12 cellular contexts compared by ENCODE assay signal in genomic region chr15:48643236-48643635, GRCh38. TPM values are rescaled to one million over a fixed set of nuclear protein-coding genes. Genes with fewer than 3 reads are reported as not detected.
A peak's percentile ranks its signal among the peaks of the same experiment; 100 is the strongest.
DNase-seq lines count a peak whose midpoint lies in the region; ATAC-seq and TF ChIP-seq lines count a peak whose summit lies in the region.
"Had no signal": no experiment of that assay in that cellular context is flagged by ENCODE, and none has a peak within 500 bp of the region (broad histone marks: within the 10 kb centered on the region; RNA-seq: fewer than 3 reads in every experiment).

No MANE protein-coding gene starts in this region.

- intact Hi-C loops in activated T-helper 2 cell treated with anti-CD3 and anti-CD28 coated beads, Interferon-gamma antibody, Interleukin-2, Interleukin-4, amounts not matched to agents 10 μg/mL and 5 μg/mL and 100 μg/mL, durations not matched to agents 14 hours and 24 hours and 36 hours (cut with micrococcal nuclease), result no loop called here

- in situ Hi-C loops in ACHN (cut with HindIII; ENCODE audit: low pct_ligation_motif_present, low pct_unique_long_range_greater_than_20kb, low sequenced_read_pairs), result no loop called here

- DNase-seq in AG10803 (ENCODE audit: low read depth), result no peak
- DNase-seq in fibroblast of villous mesenchyme (ENCODE audit: low read depth), result no peak
- no peak for DNase-seq in skeletal muscle cell (ENCODE audit: low read depth)
- DNase-seq in activated T-helper 2 cell treated with anti-CD3 and anti-CD28 coated beads, Interferon-gamma antibody, Interleukin-2, Interleukin-4, amounts not matched to agents 10 μg/mL and 5 μg/mL and 100 μg/mL, durations not matched to agents 14 hours and 24 hours and 36 hours (ENCODE audit: low spot score), result no peak
- no peak for DNase-seq in ACHN
- no peak for DNase-seq in HUDEP-2 (lab: John Stamatoyannopoulos, UW; ENCODE audit: unreplicated experiment in 76 of 76)
- DNase-seq: activated effector memory CD4-positive, alpha-beta T cell treated with anti-CD3 and anti-CD28 coated beads, Interleukin-2, amount 50 U/mL, for 16 hours; immature natural killer cell; NCI-H446 had no signal

- no peaks in the 10 kb centered on the region for H3K9me3 Mint-ChIP-seq in activated T-helper 2 cell treated with anti-CD3 and anti-CD28 coated beads, Interferon-gamma antibody, Interleukin-2, Interleukin-4, amounts not matched to agents 10 μg/mL and 5 μg/mL and 100 μg/mL, durations not matched to agents 14 hours and 24 hours and 36 hours
- H3K9me3 Mint-ChIP-seq: immature natural killer cell had no signal

- H3K4me1 Mint-ChIP-seq in activated T-helper 2 cell treated with anti-CD3 and anti-CD28 coated beads, Interferon-gamma antibody, Interleukin-2, Interleukin-4, amounts not matched to agents 10 μg/mL and 5 μg/mL and 100 μg/mL, durations not matched to agents 14 hours and 24 hours and 36 hours (ENCODE audit: low read depth), result peaks cover 6% of the 10 kb centered on the region
- H3K4me1 Mint-ChIP-seq: immature natural killer cell had no signal

- H3K27ac Mint-ChIP-seq in activated T-helper 2 cell treated with anti-CD3 and anti-CD28 coated beads, Interferon-gamma antibody, Interleukin-2, Interleukin-4, amounts not matched to agents 10 μg/mL and 5 μg/mL and 100 μg/mL, durations not matched to agents 14 hours and 24 hours and 36 hours, result no peak overlapping the region
- H3K27ac Mint-ChIP-seq: CD14-positive monocyte, immature natural killer cell had no signal

- H3K27me3 Mint-ChIP-seq in activated T-helper 2 cell treated with anti-CD3 and anti-CD28 coated beads, Interferon-gamma antibody, Interleukin-2, Interleukin-4, amounts not matched to agents 10 μg/mL and 5 μg/mL and 100 μg/mL, durations not matched to agents 14 hours and 24 hours and 36 hours (ENCODE audit: low read depth), result peaks cover 42% of the 10 kb centered on the region

- TF ChIP-seq CTCF in AG10803 (conservative IDR thresholded peaks at IDR 0.05; ENCODE audit: low read length), result no peak
- TF ChIP-seq CTCF in WI38 (IDR thresholded peaks at IDR 0.05; ENCODE audit: low read depth, low read length), result no peak
- no peak for TF ChIP-seq CTCF in fibroblast of villous mesenchyme (IDR thresholded peaks at IDR 0.05; ENCODE audit: insufficient read depth, low read depth, low read length)

- H3K4me3 ChIP-seq in AG10803 (ENCODE audit: low read length) (peak overlapping the region; percentile 96), WI38 (ENCODE audit: low read depth, low read length) (peak overlapping the region; percentile 98), fibroblast of villous mesenchyme (ENCODE audit: low read depth, low read length) (peak overlapping the region; percentile 94), skeletal muscle cell (ENCODE audit: low read depth, low read length) (peak overlapping the region; percentile 70)

- H3K4me3 Mint-ChIP-seq in activated T-helper 2 cell treated with anti-CD3 and anti-CD28 coated beads, Interferon-gamma antibody, Interleukin-2, Interleukin-4, amounts not matched to agents 10 μg/mL and 5 μg/mL and 100 μg/mL, durations not matched to agents 14 hours and 24 hours and 36 hours (ENCODE audit: low read depth), result no peak overlapping the region

- H3K36me3 Mint-ChIP-seq in activated T-helper 2 cell treated with anti-CD3 and anti-CD28 coated beads, Interferon-gamma antibody, Interleukin-2, Interleukin-4, amounts not matched to agents 10 μg/mL and 5 μg/mL and 100 μg/mL, durations not matched to agents 14 hours and 24 hours and 36 hours (ENCODE audit: low read depth), result no peaks in the 10 kb centered on the region
- H3K36me3 Mint-ChIP-seq: CD14-positive monocyte, immature natural killer cell had no signal

- ATAC-seq in GM21447 (IDR thresholded peaks at IDR 0.05; ENCODE audit: unreplicated experiment), result no peak

RNA-seq across cellular contexts. Expression of gene FBN1, which starts 2.3 kb away (rescaled TPM):
- 333 and 621 TPM in 2 replicates for total RNA-seq in fibroblast of villous mesenchyme
- 0.80 and 1.2 TPM in 2 replicates for total RNA-seq in activated T-helper 2 cell treated with anti-CD3 and anti-CD28 coated beads, Interferon-gamma antibody, Interleukin-2, Interleukin-4, amounts not matched to agents 10 μg/mL and 5 μg/mL and 100 μg/mL, durations not matched to agents 14 hours and 24 hours and 36 hours

Comparison
In these comparisons a context has a peak if more than half of its experiments do, and no peak if none do; other contexts are left out.
1. RNA of gene FBN1, which starts 2.3 kb away (total RNA-seq): 333 to 621 TPM in fibroblast of villous mesenchyme; 0.80 to 1.2 TPM in activated T-helper 2 cell treated with anti-CD3 and anti-CD28 coated beads, Interferon-gamma antibody, Interleukin-2, Interleukin-4, amounts not matched to agents 10 μg/mL and 5 μg/mL and 100 μg/mL, durations not matched to agents 14 hours and 24 hours and 36 hours; every median in the first group is over 100 times any median in the second.
2. Peak in every context shown above with its lines, with median percentiles within 50 percentile points of each other: H3K4me3 ChIP-seq.